Comparison of ENCODE assay signal across 29 cellular contexts in genomic region chr17:62147284-62147683, GRCh38.
"Had no signal": no experiment of that assay in that cellular context is flagged by ENCODE, and none has a peak within 500 bp of the region (broad histone marks: within the 10 kb centered on the region; RNA-seq: fewer than 3 reads in every experiment).

No MANE protein-coding gene starts in this region.

- H3K27me3 Mint-ChIP-seq: type B pancreatic cell had no signal

- H3K27ac ChIP-seq: stomach, suprapubic skin, testis, thoracic aorta, thyroid gland, tibial artery, tibial nerve, transverse colon, upper lobe of left lung, upper lobe of right lung, uterus, vagina had no signal

- DNase-seq: stimulated activated CD4-positive, alpha-beta T cell treated with anti-CD3 and anti-CD28 coated beads, Interleukin-2, amount 100 ng/mL, for 48 hours; stimulated activated CD4-positive, alpha-beta T cell treated with anti-CD3 and anti-CD28 coated beads, Interleukin-4, amount 100 ng/mL, for 1 hour; stimulated activated CD4-positive, alpha-beta T cell treated with anti-CD3 and anti-CD28 coated beads, Interleukin-4, amount 100 ng/mL, for 24 hours; stimulated activated CD4-positive, alpha-beta T cell treated with anti-CD3 and anti-CD28 coated beads, Interleukin-4, amount 100 ng/mL, for 4 hours; stimulated activated CD8-positive, alpha-beta memory T cell treated with anti-CD3 and anti-CD28 coated beads, Interleukin-4, amount 100 ng/mL, for 48 hours; stimulated activated naive B cell treated with anti-CD40 and anti-IgM and Interleukin-4, amounts not matched to agents 10 μg/mL and 1 μg/mL and 100 μg/mL, for 72 hours; stimulated activated naive CD4-positive, alpha-beta T cell; stimulated activated naive CD4-positive, alpha-beta T cell treated with Interleukin-2 at 50 U/mL for 16 hours; stimulated activated naive CD8-positive, alpha-beta T cell treated with anti-CD3 and anti-CD28 coated beads, Interleukin-15, amount 100 ng/mL, for 72 hours; stimulated activated naive CD8-positive, alpha-beta T cell treated with anti-CD3 and anti-CD28 coated beads, Interleukin-15, Interleukin-2, amounts not matched to agents 100 U/mL and 50 U/mL, for 24 hours; stomach; substantia nigra; testis; thyroid gland; tibial artery; transverse colon; trophoblast cell; upper lobe of left lung; upper lobe of right lung; uterus had no signal

- ATAC-seq: stimulated activated effector memory CD8-positive, alpha-beta T cell treated with anti-CD3 and anti-CD28 coated beads, Interleukin-12 subunit alpha, Interleukin-12 subunit beta, amount 100 ng/mL, for 72 hours; stimulated activated memory B cell treated with anti-CD40 and anti-IgM and Interleukin-4, amounts not matched to agents 10 μg/mL and 1 μg/mL and 100 μg/mL, for 72 hours; stimulated activated naive B cell treated with anti-CD40 and anti-IgM and Interleukin-4, amounts not matched to agents 10 μg/mL and 1 μg/mL and 100 μg/mL, for 72 hours; stimulated activated naive CD8-positive, alpha-beta T cell treated with anti-CD3 and anti-CD28 coated beads, Interleukin-15, amount 100 ng/mL, for 72 hours; stimulated activated naive CD8-positive, alpha-beta T cell treated with anti-CD3 and anti-CD28 coated beads, Interleukin-15, Interleukin-2, amounts not matched to agents 100 U/mL and 50 U/mL, for 24 hours; upper lobe of right lung had no signal

- H3K4me3 ChIP-seq: stomach, suprapubic skin, testis, thoracic aorta, thyroid gland, tibial artery, tibial nerve, transverse colon, upper lobe of left lung, upper lobe of right lung, uterus, vagina had no signal

- H3K9me3 Mint-ChIP-seq: stimulated activated effector memory CD8-positive, alpha-beta T cell treated with anti-CD3 and anti-CD28 coated beads, Interleukin-12 subunit alpha, Interleukin-12 subunit beta, amount 100 ng/mL, for 72 hours; stimulated activated naive B cell treated with anti-CD40 and anti-IgM and Interleukin-4, amounts not matched to agents 10 μg/mL and 1 μg/mL and 100 μg/mL, for 72 hours; stimulated activated naive CD8-positive, alpha-beta T cell treated with anti-CD3 and anti-CD28 coated beads, Interleukin-15, amount 100 ng/mL, for 72 hours; stimulated activated naive CD8-positive, alpha-beta T cell treated with anti-CD3 and anti-CD28 coated beads, Interleukin-15, Interleukin-2, amounts not matched to agents 100 ng/mL and 50 ng/mL, for 24 hours had no signal

- FAIRE-seq: urothelium cell line had no signal

- H3K4me1 Mint-ChIP-seq: stimulated activated effector memory CD8-positive, alpha-beta T cell treated with anti-CD3 and anti-CD28 coated beads, Interleukin-12 subunit alpha, Interleukin-12 subunit beta, amount 100 ng/mL, for 72 hours; stimulated activated memory B cell treated with anti-CD40 and anti-IgM and Interleukin-4, amounts not matched to agents 10 μg/mL and 1 μg/mL and 100 μg/mL, for 72 hours; stimulated activated naive B cell treated with anti-CD40 and anti-IgM and Interleukin-4, amounts not matched to agents 10 μg/mL and 1 μg/mL and 100 μg/mL, for 72 hours; stimulated activated naive CD8-positive, alpha-beta T cell treated with anti-CD3 and anti-CD28 coated beads, Interleukin-15, amount 100 ng/mL, for 72 hours had no signal

- H3K4me3 Mint-ChIP-seq: stimulated activated effector memory CD8-positive, alpha-beta T cell treated with anti-CD3 and anti-CD28 coated beads, Interleukin-12 subunit alpha, Interleukin-12 subunit beta, amount 100 ng/mL, for 72 hours; stimulated activated memory B cell treated with anti-CD40 and anti-IgM and Interleukin-4, amounts not matched to agents 10 μg/mL and 1 μg/mL and 100 μg/mL, for 72 hours; stimulated activated naive B cell treated with anti-CD40 and anti-IgM and Interleukin-4, amounts not matched to agents 10 μg/mL and 1 μg/mL and 100 μg/mL, for 72 hours; stimulated activated naive CD8-positive, alpha-beta T cell treated with anti-CD3 and anti-CD28 coated beads, Interleukin-15, amount 100 ng/mL, for 72 hours; stimulated activated naive CD8-positive, alpha-beta T cell treated with anti-CD3 and anti-CD28 coated beads, Interleukin-15, Interleukin-2, amounts not matched to agents 100 ng/mL and 50 ng/mL, for 24 hours; type B pancreatic cell had no signal

- H3K27me3 ChIP-seq: stomach, testis, thyroid gland, tibial artery, tibial nerve, transverse colon, upper lobe of left lung, upper lobe of right lung, uterus, vagina had no signal

- H3K36me3 ChIP-seq: stomach, suprapubic skin, thoracic aorta, thyroid gland, tibial artery, tibial nerve, transverse colon, upper lobe of left lung, upper lobe of right lung, uterus, vagina had no signal

- H3K4me1 ChIP-seq: stomach, suprapubic skin, testis, thyroid gland, tibial artery, tibial nerve, upper lobe of left lung, upper lobe of right lung, uterus, vagina had no signal

- H3K9me3 ChIP-seq: stomach, suprapubic skin, testis, thoracic aorta, thyroid gland, tibial artery, transverse colon, upper lobe of left lung, upper lobe of right lung, uterus, vagina had no signal

- H3K36me3 Mint-ChIP-seq: stimulated activated effector memory CD8-positive, alpha-beta T cell treated with anti-CD3 and anti-CD28 coated beads, Interleukin-12 subunit alpha, Interleukin-12 subunit beta, amount 100 ng/mL, for 72 hours; stimulated activated memory B cell treated with anti-CD40 and anti-IgM and Interleukin-4, amounts not matched to agents 10 μg/mL and 1 μg/mL and 100 μg/mL, for 72 hours; stimulated activated naive B cell treated with anti-CD40 and anti-IgM and Interleukin-4, amounts not matched to agents 10 μg/mL and 1 μg/mL and 100 μg/mL, for 72 hours; type B pancreatic cell had no signal

- H3K27ac Mint-ChIP-seq: stimulated activated effector memory CD8-positive, alpha-beta T cell treated with anti-CD3 and anti-CD28 coated beads, Interleukin-12 subunit alpha, Interleukin-12 subunit beta, amount 100 ng/mL, for 72 hours; stimulated activated memory B cell treated with anti-CD40 and anti-IgM and Interleukin-4, amounts not matched to agents 10 μg/mL and 1 μg/mL and 100 μg/mL, for 72 hours; stimulated activated naive B cell treated with anti-CD40 and anti-IgM and Interleukin-4, amounts not matched to agents 10 μg/mL and 1 μg/mL and 100 μg/mL, for 72 hours; stimulated activated naive CD8-positive, alpha-beta T cell treated with anti-CD3 and anti-CD28 coated beads, Interleukin-15, amount 100 ng/mL, for 72 hours; stimulated activated naive CD8-positive, alpha-beta T cell treated with anti-CD3 and anti-CD28 coated beads, Interleukin-15, Interleukin-2, amounts not matched to agents 100 ng/mL and 50 ng/mL, for 24 hours; type B pancreatic cell had no signal
